ENCODE assay signal across 23 cellular contexts in genomic region chr15:93001156-93001555, GRCh38.
DNase-seq lines count a peak whose midpoint lies in the region; ATAC-seq and TF ChIP-seq lines count a peak whose summit lies in the region.
"Had no signal": no experiment of that assay in that cellular context is flagged by ENCODE, and none has a peak within 500 bp of the region (broad histone marks: within the 10 kb centered on the region; RNA-seq: fewer than 3 reads in every experiment).

No MANE protein-coding gene starts in this region.

- H3K36me3 Mint-ChIP-seq in natural killer cell (peaks cover 65% of the 10 kb centered on the region), memory B cell (peaks cover 60% of the 10 kb centered on the region)
- peaks cover 48% of the 10 kb centered on the region for H3K36me3 Mint-ChIP-seq in natural killer cell treated with Interleukin-12 subunit alpha and Interleukin-12 subunit beta and Interleukin-15 and Interleukin-18, amount 100 ng/mL, for 72 hours
- H3K36me3 Mint-ChIP-seq in activated T-helper 17 cell treated with anti-CD3 and anti-CD28 coated beads, Interleukin-2, amount 50 U/mL, for 72 hours (ENCODE audit: low read depth): no peaks in the 10 kb centered on the region

- ATAC-seq in natural killer cell (no peak), memory B cell (ENCODE audit: low read depth) (no peak), Right ventricle myocardium inferior (no peak)
- ATAC-seq in natural killer cell treated with Interleukin-12 subunit alpha and Interleukin-12 subunit beta and Interleukin-15 and Interleukin-18, amount 100 ng/mL, for 72 hours: no peak
- no peak for ATAC-seq in activated T-helper 17 cell treated with anti-CD3 and anti-CD28 coated beads, Interleukin-2, amount 50 U/mL, for 72 hours (replicated peaks)

- DNase-seq in natural killer cell (no peak), memory B cell (ENCODE audit: low spot score in 2 of 2) (no peak), foreskin fibroblast (no peak), Right ventricle myocardium inferior (ENCODE audit: missing footprints) (no peak), GM20000 (ENCODE audit: low spot score) (no peak)
- no peak for DNase-seq in natural killer cell treated with Interleukin-12 subunit alpha and Interleukin-12 subunit beta and Interleukin-15 and Interleukin-18, amount 100 ng/mL, for 72 hours (ENCODE audit: low spot score)
- DNase-seq: EL, H9, KBM-7, NCI-H1092, NCI-H1436 treated with DMSO at 0.1 percent for 48 hours, NCI-H1930, NCI-H2227 treated with DMSO at 0.1 percent for 48 hours, NCI-H510A, NCI-H748 treated with DMSO at 0.1 percent for 48 hours, PC-9, RPMI8226, SHP77 treated with DMSO at 0.1 percent for 48 hours had no signal

- no peak for TF ChIP-seq CTCF in natural killer cell (IDR thresholded peaks at IDR 0.05)
- TF ChIP-seq CTCF in foreskin fibroblast (IDR thresholded peaks at IDR 0.05; ENCODE audit: low read depth, low read length): no peak
- no peak for TF ChIP-seq CTCF in GM20000 (IDR thresholded peaks at IDR 0.05; ENCODE audit: extremely low read depth, missing control alignments)

- H3K4me3 Mint-ChIP-seq in natural killer cell (no peak overlapping the region), memory B cell (no peak overlapping the region)
- H3K4me3 Mint-ChIP-seq in natural killer cell treated with Interleukin-12 subunit alpha and Interleukin-12 subunit beta and Interleukin-15 and Interleukin-18, amount 100 ng/mL, for 72 hours: no peak overlapping the region
- no peak overlapping the region for H3K4me3 Mint-ChIP-seq in activated T-helper 17 cell treated with anti-CD3 and anti-CD28 coated beads, Interleukin-2, amount 50 U/mL, for 72 hours
- H3K4me3 Mint-ChIP-seq: B cell, CD14-positive monocyte, H9 had no signal

- no peak overlapping the region for H3K4me3 ChIP-seq in foreskin fibroblast (ENCODE audit: low read depth in 1 of 2, low read length in 2 of 2)
- H3K4me3 ChIP-seq: A549, PC-9 had no signal

- H3K9me3 Mint-ChIP-seq in natural killer cell: no peaks in the 10 kb centered on the region
- no peaks in the 10 kb centered on the region for H3K9me3 Mint-ChIP-seq in natural killer cell treated with Interleukin-12 subunit alpha and Interleukin-12 subunit beta and Interleukin-15 and Interleukin-18, amount 100 ng/mL, for 72 hours
- no peaks in the 10 kb centered on the region for H3K9me3 Mint-ChIP-seq in activated T-helper 17 cell treated with anti-CD3 and anti-CD28 coated beads, Interleukin-2, amount 50 U/mL, for 72 hours
- no peaks in the 10 kb centered on the region for H3K9me3 Mint-ChIP-seq in memory B cell
- H3K9me3 Mint-ChIP-seq: CD14-positive monocyte, H9, HFFc6 had no signal

- peaks cover 11 to 12% of the 10 kb centered on the region in 2 donors for H3K4me1 Mint-ChIP-seq in natural killer cell
- H3K4me1 Mint-ChIP-seq in natural killer cell treated with Interleukin-12 subunit alpha and Interleukin-12 subunit beta and Interleukin-15 and Interleukin-18, amount 100 ng/mL, for 72 hours (ENCODE audit: low read depth in 2 of 2): peaks cover 9 to 13% of the 10 kb centered on the region in 2 donors
- H3K4me1 Mint-ChIP-seq in activated T-helper 17 cell treated with anti-CD3 and anti-CD28 coated beads, Interleukin-2, amount 50 U/mL, for 72 hours: peaks cover 16% of the 10 kb centered on the region
- H3K4me1 Mint-ChIP-seq in memory B cell: no peaks in the 10 kb centered on the region
- H3K4me1 Mint-ChIP-seq: B cell, CD14-positive monocyte, H9 had no signal

- H3K27me3 Mint-ChIP-seq in natural killer cell (ENCODE audit: low read depth in 2 of 2) (no peaks in the 10 kb centered on the region), memory B cell (no peaks in the 10 kb centered on the region)
- no peaks in the 10 kb centered on the region for H3K27me3 Mint-ChIP-seq in natural killer cell treated with Interleukin-12 subunit alpha and Interleukin-12 subunit beta and Interleukin-15 and Interleukin-18, amount 100 ng/mL, for 72 hours
- no peaks in the 10 kb centered on the region for H3K27me3 Mint-ChIP-seq in activated T-helper 17 cell treated with anti-CD3 and anti-CD28 coated beads, Interleukin-2, amount 50 U/mL, for 72 hours
- H3K27me3 Mint-ChIP-seq: B cell had no signal

- H3K27ac Mint-ChIP-seq in natural killer cell: peak overlapping the region; percentile 10 to 33
- H3K27ac Mint-ChIP-seq in natural killer cell treated with Interleukin-12 subunit alpha and Interleukin-12 subunit beta and Interleukin-15 and Interleukin-18, amount 100 ng/mL, for 72 hours: peak overlapping the region in 1 of 2 donors; percentile 11
- H3K27ac Mint-ChIP-seq in activated T-helper 17 cell treated with anti-CD3 and anti-CD28 coated beads, Interleukin-2, amount 50 U/mL, for 72 hours: peak overlapping the region; percentile 51
- peak overlapping the region; percentile 45 for H3K27ac Mint-ChIP-seq in memory B cell
- H3K27ac Mint-ChIP-seq: B cell, H9 had no signal

- intact Hi-C loops in natural killer cell (cut with micrococcal nuclease): loop anchor here (2.0 kb wide), 1 partner anchor 76 kb away; no protein-coding TSS in a partner anchor
- intact Hi-C loops in Right ventricle myocardium inferior (cut with DNase I): no loop called here
